In the genomic region with DNA sequence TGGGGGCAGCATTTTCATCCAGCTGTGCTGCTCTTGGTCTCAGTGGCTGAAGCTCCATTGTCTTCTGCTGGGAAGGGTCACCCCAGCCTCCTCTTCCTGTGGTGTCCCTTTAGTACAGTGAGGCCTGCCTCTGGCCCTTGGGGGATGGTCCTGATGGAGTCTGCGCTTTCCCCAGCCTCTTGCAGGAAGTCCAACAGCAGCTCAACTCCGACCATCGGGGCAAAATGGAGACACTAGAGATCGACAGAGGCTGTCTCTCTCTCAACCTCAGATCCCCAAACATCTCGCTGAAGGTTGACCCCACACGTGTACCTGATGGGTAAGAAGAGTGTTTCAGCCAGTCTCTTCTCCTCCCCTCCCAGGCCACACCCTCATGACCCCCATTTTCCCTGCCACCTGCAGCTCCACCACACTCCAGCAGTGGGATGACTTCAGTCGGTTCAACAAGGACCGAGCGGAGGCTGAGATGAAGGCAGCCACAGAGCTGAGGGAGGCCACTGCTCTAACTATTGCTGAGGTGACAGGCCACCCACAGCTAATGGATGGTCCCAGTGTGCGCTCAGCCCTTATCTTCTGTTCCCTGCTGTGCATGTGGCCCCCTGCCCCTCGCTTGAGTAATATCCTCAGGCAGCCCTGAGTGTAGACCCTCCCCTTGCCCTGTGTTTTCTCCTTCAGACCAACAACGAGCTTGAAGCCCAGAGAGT, we compare ENCODE assay signal across 15 cellular contexts. TPM values are rescaled to one million over a fixed set of nuclear protein-coding genes. Genes with fewer than 3 reads are reported as not detected.
DNase-seq lines count a peak whose midpoint lies in the region; ATAC-seq and TF ChIP-seq lines count a peak whose summit lies in the region.
"Had no signal": no experiment of that assay in that cellular context is flagged by ENCODE, and none has a peak within 500 bp of the region (broad histone marks: within the 10 kb centered on the region; RNA-seq: fewer than 3 reads in every experiment).

No MANE protein-coding gene starts in this region.

- intact Hi-C loops in CD4-positive, alpha-beta T cell (cut with DNase I, micrococcal nuclease): loop anchor here in 1 of 2 experiments (2.0 to 10.0 kb wide), 5 partner anchors 82 to 1776 kb away; a partner anchor contains a TSS

- CTCF ChIA-PET in CD4-positive, alpha-beta T cell (lab: Charles Lee): no interaction called here

- peaks cover 17% of the 10 kb centered on the region for H3K4me1 Mint-ChIP-seq in CD4-positive, alpha-beta T cell (ENCODE audit: low read depth)
- peaks cover 9% of the 10 kb centered on the region for H3K4me1 Mint-ChIP-seq in activated naive CD8-positive, alpha-beta T cell treated with anti-CD3 and anti-CD28 coated beads, Interleukin-2, amount 10 ng/mL, durations not matched to agents 7 days and 5 days
- peaks cover 11% of the 10 kb centered on the region for H3K4me1 Mint-ChIP-seq in nephron

- TF ChIP-seq CTCF in CD4-positive, alpha-beta T cell (IDR thresholded peaks at IDR 0.05): no peak
- TF ChIP-seq CTCF in GM10266 (IDR thresholded peaks at IDR 0.05; ENCODE audit: control insufficient read depth, insufficient read depth, low read depth, missing control alignments): no peak
- TF ChIP-seq CTCF in nephron (IDR thresholded peaks at IDR 0.05; ENCODE audit: unreplicated experiment in 3 of 3): no peak

- H3K9me3 ChIP-seq in CD4-positive, alpha-beta T cell (ENCODE audit: control insufficient read depth, low read length): no peaks in the 10 kb centered on the region
- H3K9me3 ChIP-seq: right lobe of liver had no signal

- H3K4me3 Mint-ChIP-seq in CD4-positive, alpha-beta T cell: peak overlapping the region; percentile 88
- peak overlapping the region; percentile 21 for H3K4me3 Mint-ChIP-seq in activated naive CD8-positive, alpha-beta T cell treated with anti-CD3 and anti-CD28 coated beads, Interleukin-2, amount 10 ng/mL, durations not matched to agents 7 days and 5 days
- H3K4me3 Mint-ChIP-seq in nephron: peak overlapping the region; percentile 64 to 78 (median 77)
- H3K4me3 Mint-ChIP-seq: activated CD4-positive, alpha-beta memory T cell treated with anti-CD3 and anti-CD28 coated beads for 36 hours had no signal

- H3K27me3 ChIP-seq in CD4-positive, alpha-beta T cell (ENCODE audit: control insufficient read depth, insufficient read depth, low read length): peaks cover 21% of the 10 kb centered on the region
- H3K27me3 ChIP-seq: right lobe of liver had no signal

- peaks cover 17% of the 10 kb centered on the region for H3K36me3 Mint-ChIP-seq in CD4-positive, alpha-beta T cell (ENCODE audit: low read depth)
- H3K36me3 Mint-ChIP-seq in activated naive CD8-positive, alpha-beta T cell treated with anti-CD3 and anti-CD28 coated beads, Interleukin-2, amount 10 ng/mL, durations not matched to agents 7 days and 5 days: peaks cover 6% of the 10 kb centered on the region
- peaks cover 8% of the 10 kb centered on the region for H3K36me3 Mint-ChIP-seq in nephron (ENCODE audit: low read depth)

- no peaks in the 10 kb centered on the region for H3K9me3 Mint-ChIP-seq in CD4-positive, alpha-beta T cell
- H3K9me3 Mint-ChIP-seq in activated naive CD8-positive, alpha-beta T cell treated with anti-CD3 and anti-CD28 coated beads, Interleukin-2, amount 10 ng/mL, durations not matched to agents 7 days and 5 days: no peaks in the 10 kb centered on the region
- no peaks in the 10 kb centered on the region for H3K9me3 Mint-ChIP-seq in nephron
- H3K9me3 Mint-ChIP-seq: activated CD4-positive, alpha-beta memory T cell treated with anti-CD3 and anti-CD28 coated beads for 36 hours; CD4-positive, alpha-beta memory T cell had no signal

- peak in 1 of 10 experiments; percentile 28 for DNase-seq in CD4-positive, alpha-beta T cell
- DNase-seq in GM10266 (ENCODE audit: extremely low spot score): peak; percentile 11
- DNase-seq in activated naive CD8-positive, alpha-beta T cell treated with anti-CD3 and anti-CD28 coated beads, Interleukin-2, amount 10 ng/mL, durations not matched to agents 7 days and 5 days: no peak
- no peak for DNase-seq in NCI-H187 (lab: John Stamatoyannopoulos, UW)
- DNase-seq in NCI-H1092 (lab: John Stamatoyannopoulos, UW): no peak
- DNase-seq in NCI-H2107 treated with DMSO at 0.1 percent for 48 hours (lab: John Stamatoyannopoulos, UW; ENCODE audit: unreplicated experiment): no peak
- DNase-seq: activated CD4-positive, alpha-beta memory T cell treated with anti-CD3 and anti-CD28 coated beads for 36 hours; CD4-positive, alpha-beta memory T cell; NCI-H82; stimulated activated CD4-positive, alpha-beta T cell treated with anti-CD3 and anti-CD28 coated beads, Interleukin-2, amount 100 ng/mL, for 48 hours had no signal

- no peak overlapping the region for H3K27ac ChIP-seq in CD4-positive, alpha-beta T cell (ENCODE audit: low read depth, low read length)
- H3K27ac ChIP-seq: right lobe of liver, RWPE1 had no signal

- peaks cover 37% of the 10 kb centered on the region for H3K27me3 Mint-ChIP-seq in CD4-positive, alpha-beta T cell
- H3K27me3 Mint-ChIP-seq in activated naive CD8-positive, alpha-beta T cell treated with anti-CD3 and anti-CD28 coated beads, Interleukin-2, amount 10 ng/mL, durations not matched to agents 7 days and 5 days: peaks cover 27% of the 10 kb centered on the region
- no peaks in the 10 kb centered on the region for H3K27me3 Mint-ChIP-seq in nephron (ENCODE audit: low read depth)

- no peak for ATAC-seq in CD4-positive, alpha-beta T cell (ENCODE audit: poor library complexity)
- ATAC-seq in activated naive CD8-positive, alpha-beta T cell treated with anti-CD3 and anti-CD28 coated beads, Interleukin-2, amount 10 ng/mL, durations not matched to agents 7 days and 5 days (ENCODE audit: low read depth): no peak
- ATAC-seq in esophagus mucosa: no peak
- ATAC-seq: right lobe of liver had no signal

- peak overlapping the region; percentile 70 for H3K27ac Mint-ChIP-seq in CD4-positive, alpha-beta T cell
- H3K27ac Mint-ChIP-seq in activated naive CD8-positive, alpha-beta T cell treated with anti-CD3 and anti-CD28 coated beads, Interleukin-2, amount 10 ng/mL, durations not matched to agents 7 days and 5 days: peak overlapping the region; percentile 8
- peak overlapping the region in 2 of 3 experiments; percentile 16 to 62 for H3K27ac Mint-ChIP-seq in nephron
- H3K27ac Mint-ChIP-seq: activated CD4-positive, alpha-beta memory T cell treated with anti-CD3 and anti-CD28 coated beads for 36 hours had no signal

- POLR2A ChIA-PET in CD4-positive, alpha-beta T cell (lab: Charles Lee): no interaction called here
- POLR2A ChIA-PET in activated naive CD8-positive, alpha-beta T cell treated with anti-CD3 and anti-CD28 coated beads, Interleukin-2, amount 10 ng/mL, durations not matched to agents 7 days and 5 days (lab: Charles Lee): interaction anchor here (0.5 to 0.8 kb wide), 2 partner anchors 137 to 143 kb away, joined by 3 read pairs; a partner anchor contains a TSS

RNA-seq across cellular contexts. Expression of a gene that starts 2.0 kb away (rescaled TPM):
- 10 to 100 TPM; 22.6 to 24.6 TPM for total RNA-seq in CD4-positive, alpha-beta T cell
- total RNA-seq in activated naive CD8-positive, alpha-beta T cell treated with anti-CD3 and anti-CD28 coated beads, Interleukin-2, amount 10 ng/mL, durations not matched to agents 7 days and 5 days: 10 to 100 TPM; 30.7 to 32.7 TPM
- total RNA-seq in esophagus mucosa: 27.4 TPM

RNA-seq across cellular contexts. Expression of a gene that starts 2.8 kb away (rescaled TPM):
- under 1 TPM; 0.22 to 0.33 TPM for total RNA-seq in CD4-positive, alpha-beta T cell
- total RNA-seq in activated naive CD8-positive, alpha-beta T cell treated with anti-CD3 and anti-CD28 coated beads, Interleukin-2, amount 10 ng/mL, durations not matched to agents 7 days and 5 days: not detected
- not detected for total RNA-seq in esophagus mucosa
- total RNA-seq: activated CD4-positive, alpha-beta memory T cell treated with anti-CD3 and anti-CD28 coated beads for 36 hours; CD4-positive, alpha-beta memory T cell; right lobe of liver had no signal

RNA-seq across cellular contexts. Expression of a gene that starts 38.3 kb away (rescaled TPM):
- total RNA-seq in CD4-positive, alpha-beta T cell: under 1 TPM; 0.05 to 0.06 TPM
- total RNA-seq in activated naive CD8-positive, alpha-beta T cell treated with anti-CD3 and anti-CD28 coated beads, Interleukin-2, amount 10 ng/mL, durations not matched to agents 7 days and 5 days: under 1 TPM; 0.17 to 0.19 TPM
- 2.7 TPM for total RNA-seq in esophagus mucosa
- total RNA-seq: activated CD4-positive, alpha-beta memory T cell treated with anti-CD3 and anti-CD28 coated beads for 36 hours; T-helper 1 cell treated with Interleukin-12 subunit alpha and Interleukin-12 subunit beta and Interleukin-4 antibody, amounts not matched to agents 30 ng/mL and 1 ng/mL, for 36 hours had no signal

Comparison
In these comparisons a context has a peak if more than half of its experiments do, and no peak if none do; other contexts are left out.
1. H3K27ac Mint-ChIP-seq: peak in every context shown above with its lines; median percentile 70 in CD4-positive, alpha-beta T cell; 39 in nephron; 8 in activated naive CD8-positive, alpha-beta T cell treated with anti-CD3 and anti-CD28 coated beads, Interleukin-2, amount 10 ng/mL, durations not matched to agents 7 days and 5 days.
2. H3K4me3 Mint-ChIP-seq: peak in every context shown above with its lines; median percentile 88 in CD4-positive, alpha-beta T cell; 77 in nephron; 21 in activated naive CD8-positive, alpha-beta T cell treated with anti-CD3 and anti-CD28 coated beads, Interleukin-2, amount 10 ng/mL, durations not matched to agents 7 days and 5 days.